Comparison of ENCODE assay signal across 1 cellular context in genomic region chr19:40387151-40387550, GRCh38.
TF ChIP-seq lines count a peak whose summit lies in the region.

No MANE protein-coding gene starts in this region.

TF ChIP-seq in H1, 55 proteins besides CTCF, POLR2A, EP300 and RAD21:
- TF ChIP-seq FOSL1 (IDR thresholded peaks at IDR 0.05; ENCODE audit: insufficient read depth, low read depth, low read length) (no peak), ATF3 (IDR thresholded peaks at IDR 0.05; ENCODE audit: insufficient read depth, low read depth, low read length) (no peak), RFX5 (IDR thresholded peaks at IDR 0.05; ENCODE audit: borderline replicate concordance, low read depth, low read length) (no peak), CBX8 (IDR thresholded peaks at IDR 0.05; ENCODE audit: borderline replicate concordance, low read depth, low read length) (no peak), RBBP5 (IDR thresholded peaks at IDR 0.05; ENCODE audit: borderline replicate concordance, low read depth, low read length) (no peak), SRF (IDR thresholded peaks at IDR 0.05; ENCODE audit: low read depth, low read length) (no peak), TEAD4 (IDR thresholded peaks at IDR 0.05; ENCODE audit: low read depth, low read length) (no peak), KDM1A (IDR thresholded peaks at IDR 0.05; ENCODE audit: borderline replicate concordance, low read length) (no peak), SP2 (IDR thresholded peaks at IDR 0.05; ENCODE audit: low read length) (no peak), GABPA (IDR thresholded peaks at IDR 0.05; ENCODE audit: borderline replicate concordance, insufficient read depth, low read length) (no peak), POLR2AphosphoS5 (IDR thresholded peaks at IDR 0.05; ENCODE audit: low read depth, low read length) (no peak), SP1 (IDR thresholded peaks at IDR 0.05; ENCODE audit: low read depth, low read length) (no peak), CREB1 (IDR thresholded peaks at IDR 0.05) (no peak), RNF2 (IDR thresholded peaks at IDR 0.05; ENCODE audit: borderline replicate concordance, low read depth, low read length, missing control alignments, poor library complexity, severe bottlenecking) (no peak), ATF2 (IDR thresholded peaks at IDR 0.05; ENCODE audit: low read length) (no peak), TCF12 (IDR thresholded peaks at IDR 0.05; ENCODE audit: low read depth, low read length) (no peak), KDM4A (IDR thresholded peaks at IDR 0.05; ENCODE audit: low read depth, low read length, severe bottlenecking) (no peak), CBX5 (IDR thresholded peaks at IDR 0.05; ENCODE audit: low read depth, low read length) (no peak)
